Comparison of ENCODE assay signal across 8 cellular contexts in genomic region chr7:99040104-99040958, GRCh38.
A peak's percentile ranks its signal among the peaks of the same experiment; 100 is the strongest.
DNase-seq lines count a peak whose midpoint lies in the region; ATAC-seq, FAIRE-seq and TF ChIP-seq lines count a peak whose summit lies in the region.

No MANE protein-coding gene starts in this region.

- H3K4me3 ChIP-seq in Karpas-422 (ENCODE audit: low read length) (no peak overlapping the region), suprapubic skin (no peak overlapping the region)

- H3K9ac ChIP-seq in Karpas-422 (ENCODE audit: low read length), result no peak overlapping the region

- H2AFZ ChIP-seq in Karpas-422 (ENCODE audit: low read length), result no peak overlapping the region

- H3K9me2 ChIP-seq in Karpas-422 (replicated peaks; ENCODE audit: insufficient read depth, low read length), result no peaks in the 10 kb centered on the region

- no peak for TF ChIP-seq EP300 in suprapubic skin (IDR thresholded peaks at IDR 0.05)

- H4K20me1 ChIP-seq in Karpas-422 (ENCODE audit: insufficient read depth, low read depth, low read length), result peaks cover 6% of the 10 kb centered on the region; the same call in 1 of the 2 replicates

- H3K36me3 ChIP-seq in Karpas-422 (ENCODE audit: insufficient read depth, low read length), result peaks cover 61% of the 10 kb centered on the region; the same call in 1 of the 2 replicates
- peaks cover 90% of the 10 kb centered on the region for H3K36me3 ChIP-seq in suprapubic skin

- H3K9me3 ChIP-seq in Karpas-422 (ENCODE audit: low read length) (no peaks in the 10 kb centered on the region), suprapubic skin (no peaks in the 10 kb centered on the region)

- peaks cover 6% of the 10 kb centered on the region; the same call in 1 of the 2 replicates for H3K79me2 ChIP-seq in Karpas-422 (ENCODE audit: low read length)

- TF ChIP-seq CTCF in suprapubic skin (IDR thresholded peaks at IDR 0.05), result peak; percentile 57 to 73

- peak overlapping the region; percentile 27; the same call in 1 of the 2 replicates for H3K27ac ChIP-seq in Karpas-422 (ENCODE audit: low read length)
- H3K27ac ChIP-seq in suprapubic skin, result no peak overlapping the region

- H3K27me3 ChIP-seq in Karpas-422 (ENCODE audit: low read length) (no peaks in the 10 kb centered on the region), suprapubic skin (no peaks in the 10 kb centered on the region)

- no peak overlapping the region for H3K4me2 ChIP-seq in Karpas-422 (ENCODE audit: low read depth, low read length, poor library complexity, severe bottlenecking)

- no peak for TF ChIP-seq POLR2A in suprapubic skin (IDR thresholded peaks at IDR 0.05)

- H3K4me1 ChIP-seq in Karpas-422 (ENCODE audit: low read length) (peaks cover 56% of the 10 kb centered on the region), suprapubic skin (peaks cover 16% of the 10 kb centered on the region)

- DNase-seq in DMS 273 treated with DMSO at 0.1 percent for 48 hours (lab: John Stamatoyannopoulos, UW), result peak; percentile 67
- DNase-seq in Karpas-422, result peak; percentile 83
- peak; percentile 82 for DNase-seq in RPMI7951 (ENCODE audit: low read depth)
- DNase-seq in activated naive CD4-positive, alpha-beta T cell (lab: John Stamatoyannopoulos, UW), result peak in 3 of 4 experiments; percentile 17 to 25 (median 21)
- peak; percentile 77 to 88 for DNase-seq in frontal cortex (ENCODE audit: low spot score in 2 of 2)
- peak; percentile 49 for DNase-seq in non-pigmented ciliary epithelial cell (ENCODE audit: low read depth)
- DNase-seq in suprapubic skin (ENCODE audit: low spot score in 2 of 2), result peak; percentile 91 to 92

- no peak for FAIRE-seq in frontal cortex (lab: Jason Lieb, UNC)

- no peak for ATAC-seq in GM21367 (IDR thresholded peaks at IDR 0.05; ENCODE audit: unreplicated experiment)

- 80% methylated on average over 26 of the region's 31 CpGs for WGBS in suprapubic skin

Comparison
In these comparisons a context has a peak if more than half of its experiments do, and no peak if none do; other contexts are left out.
1. DNase-seq: peak in every context shown above with its lines; median percentile 92 in suprapubic skin; 83 in Karpas-422; 82 in frontal cortex; 82 in RPMI7951; 67 in DMS 273 treated with DMSO at 0.1 percent for 48 hours; 49 in non-pigmented ciliary epithelial cell; 21 in activated naive CD4-positive, alpha-beta T cell.